In the genomic region with DNA sequence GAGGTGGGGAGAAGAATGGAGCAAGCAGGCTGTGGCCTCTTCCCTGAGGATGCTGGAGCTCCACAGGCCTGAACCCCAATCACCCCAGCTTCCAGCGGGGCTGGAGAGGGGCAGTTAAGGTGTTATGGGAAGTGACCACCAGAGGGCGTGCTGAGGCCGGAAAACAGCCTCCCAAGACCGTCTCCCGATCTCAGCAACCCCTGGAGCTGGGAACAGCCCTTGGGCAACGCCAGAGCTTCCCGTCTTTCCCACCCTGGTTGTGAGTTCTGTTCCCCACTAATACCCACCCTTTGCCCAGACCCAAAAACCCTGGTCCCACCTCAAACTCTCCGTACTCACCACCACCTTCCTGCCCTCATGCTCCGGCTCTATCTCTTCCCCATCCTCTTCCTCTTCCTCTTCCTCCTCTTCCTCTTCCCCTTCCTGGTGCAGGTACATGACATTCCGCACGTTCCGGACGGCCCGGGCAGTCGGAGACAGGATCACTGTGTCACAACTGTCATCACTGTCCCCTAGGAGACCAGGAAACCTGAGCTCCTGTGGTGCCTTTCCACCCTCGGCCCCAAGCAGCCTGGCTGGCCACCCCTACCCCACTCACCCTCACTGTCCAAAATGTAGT, we compare ENCODE assay signal across 8 cellular contexts. TPM values are rescaled to one million over a fixed set of nuclear protein-coding genes. Genes with fewer than 3 reads are reported as not detected.
DNase-seq lines count a peak whose midpoint lies in the region; ATAC-seq and TF ChIP-seq lines count a peak whose summit lies in the region.

No MANE protein-coding gene starts in this region.

- no peaks in the 10 kb centered on the region for H3K27me3 ChIP-seq in lower lobe of right lung (ENCODE audit: low read depth)

- H3K36me3 ChIP-seq in lower lobe of right lung: peaks cover 89% of the 10 kb centered on the region

- peak; percentile 65 to 75 for ATAC-seq in lower lobe of right lung
- ATAC-seq in GM18870 (IDR thresholded peaks at IDR 0.05; ENCODE audit: unreplicated experiment): no peak

- peak; percentile 66 for DNase-seq in activated gamma-delta T cell treated with Interleukin-2 at 50 U/mL for 16 hours
- DNase-seq in activated gamma-delta T cell (lab: John Stamatoyannopoulos, UW): no peak
- peak; percentile 69 for DNase-seq in NCI-H345 (lab: John Stamatoyannopoulos, UW)
- DNase-seq in activated CD4-positive, alpha-beta T cell treated with anti-CD3 and anti-CD28 coated beads, Interleukin-2, amount 50 U/mL, for 1 hour: peak; percentile 69
- peak; percentile 90 for DNase-seq in dermis blood vessel endothelial cell
- peak; percentile 83 for DNase-seq in lower lobe of right lung
- DNase-seq in stimulated activated CD4-positive, alpha-beta T cell treated with anti-CD3 and anti-CD28 coated beads, TNF-alpha, amount 100 ng/mL, for 48 hours (ENCODE audit: low read depth in 3 of 3): peak; percentile 37 to 70 (median 48)

- H3K27ac ChIP-seq in lower lobe of right lung: peak overlapping the region; percentile 60

- peak; percentile 89 for TF ChIP-seq CTCF in lower lobe of right lung (IDR thresholded peaks at IDR 0.05)

- H3K9me3 ChIP-seq in lower lobe of right lung: no peaks in the 10 kb centered on the region

- intact Hi-C loops in lower lobe of right lung (cut with DNase I): no loop called here

- H3K4me1 ChIP-seq in lower lobe of right lung: peaks cover 50% of the 10 kb centered on the region

- H3K4me3 ChIP-seq in lower lobe of right lung: no peak overlapping the region

RNA-seq across cellular contexts. Expression of a gene that starts 13.1 kb away (rescaled TPM):
- total RNA-seq in dermis blood vessel endothelial cell: 13.1 and 16.5 TPM in 2 replicates
- total RNA-seq in lower lobe of right lung: 47.9 TPM

RNA-seq across cellular contexts. Expression of a gene that starts 16.2 kb away (rescaled TPM):
- total RNA-seq in dermis blood vessel endothelial cell: 56.2 and 56.5 TPM in 2 replicates
- 186 TPM for total RNA-seq in lower lobe of right lung

RNA-seq across cellular contexts. Expression of a gene that starts 31.4 kb away (rescaled TPM):
- 4.9 and 7.0 TPM in 2 replicates for total RNA-seq in dermis blood vessel endothelial cell
- total RNA-seq in lower lobe of right lung: 58.5 TPM

RNA-seq across cellular contexts. Expression of a gene that starts 37.2 kb away (rescaled TPM):
- not detected in 2 replicates for total RNA-seq in dermis blood vessel endothelial cell
- not detected for total RNA-seq in lower lobe of right lung

RNA-seq across cellular contexts. Expression of a gene that starts 59.8 kb away (rescaled TPM):
- total RNA-seq in dermis blood vessel endothelial cell: 1,240 and 1,351 TPM in 2 replicates
- 453 TPM for total RNA-seq in lower lobe of right lung
